16 cellular contexts compared by ENCODE assay signal in the genomic region with DNA sequence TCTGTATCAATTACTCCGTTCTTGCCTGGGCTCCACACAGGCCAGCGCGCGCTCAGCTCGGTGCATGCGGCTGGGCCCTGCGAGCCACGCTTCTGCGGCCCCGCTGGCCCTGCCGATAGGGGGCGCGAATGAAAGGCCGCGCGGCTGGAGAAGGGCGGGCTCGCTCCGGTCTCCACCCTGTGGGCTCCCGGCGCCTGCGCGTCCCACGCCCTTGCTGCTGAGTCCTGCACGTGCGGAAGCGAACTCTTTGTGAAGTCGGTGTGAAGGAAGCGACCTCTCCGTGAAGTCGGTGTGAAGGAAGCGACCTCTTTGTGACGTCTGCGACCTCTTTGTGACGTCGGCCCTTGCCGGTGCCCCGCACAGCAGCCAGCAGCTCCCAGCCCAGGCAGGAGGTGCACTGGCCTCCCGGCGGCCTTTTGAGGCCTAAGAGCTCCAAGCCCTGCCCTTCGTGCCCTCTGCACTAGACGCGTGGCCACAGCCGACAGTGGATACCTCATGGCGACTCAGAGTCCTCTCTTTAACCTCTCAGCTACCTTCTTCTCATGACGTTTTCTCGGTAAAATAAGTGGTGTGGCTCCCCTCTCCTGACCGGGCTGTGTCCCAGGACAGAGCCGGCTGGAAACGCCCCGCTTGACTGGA.
"Had no signal": no experiment of that assay in that cellular context is flagged by ENCODE, and none has a peak within 500 bp of the region (broad histone marks: within the 10 kb centered on the region; RNA-seq: fewer than 3 reads in every experiment).

No MANE protein-coding gene starts in this region.

- H3K9me3 Mint-ChIP-seq: activated CD4-positive, alpha-beta memory T cell treated with anti-CD3 and anti-CD28 coated beads for 36 hours; neural crest cell; T-helper 2 cell treated with Interferon-gamma antibody and Interleukin-4, amounts not matched to agents 5 μg/mL and 100 μg/mL, for 36 hours had no signal

- H3K36me3 ChIP-seq: adrenal gland, gastroesophageal sphincter, left lung, SJCRH30, transverse colon had no signal

- H3K36me3 Mint-ChIP-seq: activated CD4-positive, alpha-beta memory T cell treated with anti-CD3 and anti-CD28 coated beads for 36 hours had no signal

- H3K27ac ChIP-seq: adrenal gland, epithelial cell of prostate, gastroesophageal sphincter, hepatocyte, left lung, parathyroid adenoma, SJCRH30, skin epidermis, transverse colon had no signal

- H3K4me1 Mint-ChIP-seq: neural crest cell had no signal

- ATAC-seq: gastroesophageal sphincter, left lung had no signal

- H3K27ac Mint-ChIP-seq: activated CD4-positive, alpha-beta memory T cell treated with anti-CD3 and anti-CD28 coated beads for 36 hours; T-helper 2 cell treated with Interferon-gamma antibody and Interleukin-4, amounts not matched to agents 5 μg/mL and 100 μg/mL, for 36 hours had no signal

- H3K9me3 ChIP-seq: adrenal gland, gastroesophageal sphincter, SJCRH30, transverse colon had no signal

- H3K4me3 Mint-ChIP-seq: activated CD4-positive, alpha-beta memory T cell treated with anti-CD3 and anti-CD28 coated beads for 36 hours; neural crest cell; T-helper 2 cell treated with Interferon-gamma antibody and Interleukin-4, amounts not matched to agents 5 μg/mL and 100 μg/mL, for 36 hours had no signal

- H3K27me3 Mint-ChIP-seq: activated CD4-positive, alpha-beta memory T cell treated with anti-CD3 and anti-CD28 coated beads for 36 hours had no signal

- H3K4me1 ChIP-seq: adrenal gland, gastroesophageal sphincter, left lung, parathyroid adenoma, SJCRH30, transverse colon had no signal

- H3K9ac ChIP-seq: parathyroid adenoma had no signal

- H3K27me3 ChIP-seq: SJCRH30, transverse colon had no signal

- H3K4me3 ChIP-seq: adrenal gland, gastroesophageal sphincter, hepatocyte, left lung, SJCRH30, skin epidermis, transverse colon had no signal

- DNase-seq: activated CD4-positive, alpha-beta memory T cell treated with anti-CD3 and anti-CD28 coated beads for 36 hours; activated naive CD4-positive, alpha-beta T cell treated with Interleukin-2 at 50 U/mL for 16 hours; adrenal gland; central memory CD4-positive, alpha-beta T cell; effector memory CD4-positive, alpha-beta T cell; left lung; SJCRH30; SW 1271; transverse colon had no signal
